ENCODE assay signal across 8 cellular contexts in genomic region chr5:103587185-103587748, GRCh38. TPM values are rescaled to one million over a fixed set of nuclear protein-coding genes. Genes with fewer than 3 reads are reported as not detected.
DNase-seq lines count a peak whose midpoint lies in the region; ATAC-seq and TF ChIP-seq lines count a peak whose summit lies in the region.

No MANE protein-coding gene starts in this region.

- TF ChIP-seq CTCF in left ventricle myocardium inferior (IDR thresholded peaks at IDR 0.05; ENCODE audit: borderline replicate concordance) (peak; percentile 43), esophagus squamous epithelium (IDR thresholded peaks at IDR 0.05) (peak in 5 of 6 experiments; percentile 14 to 60 (median 37)), testis (IDR thresholded peaks at IDR 0.05) (peak in 2 of 3 experiments; percentile 10 to 24), vagina (IDR thresholded peaks at IDR 0.05) (no peak)

- H3K4me1 ChIP-seq in left ventricle myocardium inferior (no peaks in the 10 kb centered on the region), esophagus squamous epithelium (no peaks in the 10 kb centered on the region), testis (no peaks in the 10 kb centered on the region), vagina (no peaks in the 10 kb centered on the region)

- H3K27ac ChIP-seq in left ventricle myocardium inferior (replicated peaks) = no peak overlapping the region
- no peak overlapping the region for H3K27ac ChIP-seq in esophagus squamous epithelium
- no peak overlapping the region for H3K27ac ChIP-seq in testis
- H3K27ac ChIP-seq in vagina = no peak overlapping the region

- intact Hi-C loops in left ventricle myocardium inferior (cut with micrococcal nuclease) = no loop called here
- intact Hi-C loops in left cardiac atrium (cut with DNase I) = loop anchor here in 1 of 2 donors (5.0 kb wide), 1 partner anchor 590 kb away; no protein-coding TSS in a partner anchor
- intact Hi-C loops in esophagus squamous epithelium (cut with DNase I) = no loop called here
- intact Hi-C loops in testis (cut with DNase I; ENCODE audit: low total_unique reads) = no loop called here
- intact Hi-C loops in vagina (cut with DNase I) = no loop called here

- POLR2A ChIA-PET in HEK293T (lab: Yijun Ruan, JAX) = no interaction called here

- H3K36me3 ChIP-seq in left ventricle myocardium inferior (no peaks in the 10 kb centered on the region), esophagus squamous epithelium (no peaks in the 10 kb centered on the region), testis (ENCODE audit: low read depth, missing control alignments) (no peaks in the 10 kb centered on the region), vagina (no peaks in the 10 kb centered on the region)

- H3K27me3 ChIP-seq in left ventricle myocardium inferior (ENCODE audit: low read depth) (no peaks in the 10 kb centered on the region), esophagus squamous epithelium (no peaks in the 10 kb centered on the region), testis (no peaks in the 10 kb centered on the region), vagina (no peaks in the 10 kb centered on the region)

- H3K4me3 ChIP-seq in left ventricle myocardium inferior = no peak overlapping the region
- H3K4me3 ChIP-seq in esophagus squamous epithelium = no peak overlapping the region
- no peak overlapping the region for H3K4me3 ChIP-seq in testis
- no peak overlapping the region for H3K4me3 ChIP-seq in vagina

- TF ChIP-seq POLR2A in esophagus squamous epithelium (IDR thresholded peaks at IDR 0.05) (no peak), testis (IDR thresholded peaks at IDR 0.05) (no peak), vagina (IDR thresholded peaks at IDR 0.05) (no peak)

- CTCF ChIA-PET in HEK293T (lab: Yijun Ruan, JAX) = interaction anchor here (0.5 to 0.7 kb wide), 5 partner anchors 169 to 592 kb away, joined by 3 to 5 read pairs (median 4); no protein-coding TSS in a partner anchor

- WGBS in esophagus squamous epithelium, 2 donors = 20 to 29% methylated on average over 2 of the region's 2 CpGs
- 35 to 44% methylated on average over 2 of the region's 2 CpGs for WGBS in testis, 2 donors

- DNase-seq in left ventricle myocardium inferior (no peak), left cardiac atrium (no peak), NCI-H82 treated with DMSO at 0.1 percent for 48 hours (lab: John Stamatoyannopoulos, UW; ENCODE audit: unreplicated experiment) (peak; percentile 53), esophagus squamous epithelium (lab: John Stamatoyannopoulos, UW) (no peak), testis (no peak), vagina (ENCODE audit: extremely low spot score in 2 of 2) (no peak), HEK293T (ENCODE audit: extremely low spot score) (no peak)

- ATAC-seq in left cardiac atrium = no peak
- no peak for ATAC-seq in activated CD4-positive, CD25-positive, alpha-beta regulatory T cell treated with anti-CD3 and anti-CD28 coated beads, Interleukin-2, amount 50 U/mL, for 24 hours

- no peaks in the 10 kb centered on the region for H3K9me3 ChIP-seq in left ventricle myocardium inferior (replicated peaks)
- H3K9me3 ChIP-seq in esophagus squamous epithelium = no peaks in the 10 kb centered on the region
- H3K9me3 ChIP-seq in testis = no peaks in the 10 kb centered on the region
- no peaks in the 10 kb centered on the region for H3K9me3 ChIP-seq in vagina

TF ChIP-seq in HEK293T, 16 proteins besides CTCF, POLR2A, EP300 and RAD21:
- TF ChIP-seq CTBP1 (IDR thresholded peaks at IDR 0.05; ENCODE audit: borderline replicate concordance) = no peak
- TF ChIP-seq NFRKB (IDR thresholded peaks at IDR 0.05) = no peak
- TF ChIP-seq ARNT (IDR thresholded peaks at IDR 0.05) = no peak
- TF ChIP-seq ELF4 (IDR thresholded peaks at IDR 0.05) = no peak
- no peak for TF ChIP-seq SUZ12 (IDR thresholded peaks at IDR 0.05)
- no peak for TF ChIP-seq TARDBP (IDR thresholded peaks at IDR 0.05)
- TF ChIP-seq FOXK2 (IDR thresholded peaks at IDR 0.05) = no peak
- no peak for TF ChIP-seq FOXM1 (IDR thresholded peaks at IDR 0.05; ENCODE audit: borderline replicate concordance)
- TF ChIP-seq LEF1 (IDR thresholded peaks at IDR 0.05; ENCODE audit: borderline replicate concordance) = no peak
- no peak for TF ChIP-seq L3MBTL2 (conservative IDR thresholded peaks at IDR 0.05)
- no peak for TF ChIP-seq SP1 (IDR thresholded peaks at IDR 0.05)
- TF ChIP-seq HDGF (IDR thresholded peaks at IDR 0.05; ENCODE audit: borderline replicate concordance) = no peak
- no peak for TF ChIP-seq ZNF384 (IDR thresholded peaks at IDR 0.05)
- no peak for TF ChIP-seq BHLHE40 (IDR thresholded peaks at IDR 0.05; ENCODE audit: borderline replicate concordance)
- no peak for TF ChIP-seq FOXA1 (IDR thresholded peaks at IDR 0.05)
- TF ChIP-seq PKNOX1 (IDR thresholded peaks at IDR 0.05) = no peak

RNA-seq across cellular contexts. Expression of gene NUDT12, which starts 24.7 kb away (rescaled TPM):
- total RNA-seq in left ventricle myocardium inferior (13.6 TPM), left cardiac atrium (10 to 100 TPM in 1 of 2 donors, 1 to 10 TPM in 1; 9.2 to 11.1 TPM), esophagus squamous epithelium (10 to 100 TPM in 2 of 4 donors, 1 to 10 TPM in 2; 6.8 to 12.3 (median 9.9) TPM), testis (10 to 100 TPM; 11.9 to 13.5 TPM), vagina (5.9 TPM)
- 6.3 TPM for polyA plus RNA-seq in testis (ENCODE audit: insufficient read depth, low read depth, low replicate concordance)

Comparison
In these comparisons a context has a peak if more than half of its experiments do, and no peak if none do; other contexts are left out.
1. CTCF ChIP-seq: peak in left ventricle myocardium inferior (single experiment), esophagus squamous epithelium (5 of 6) and testis (2 of 3); none in vagina (0 of 3).